In genomic region chr1:94384485-94385353, GRCh38 we compare ENCODE assay signal across 8 cellular contexts. TPM values are rescaled to one million over a fixed set of nuclear protein-coding genes. Genes with fewer than 3 reads are reported as not detected.
DNase-seq lines count a peak whose midpoint lies in the region; ATAC-seq and TF ChIP-seq lines count a peak whose summit lies in the region.

No MANE protein-coding gene starts in this region.

- H3K27me3 ChIP-seq in Panc1 (ENCODE audit: control insufficient read depth, insufficient read depth, low read length) (no peaks in the 10 kb centered on the region), mammary epithelial cell (ENCODE audit: insufficient read depth, low read length) (peaks cover 2% of the 10 kb centered on the region), sigmoid colon (no peaks in the 10 kb centered on the region)

- H3K27ac ChIP-seq in Panc1 (ENCODE audit: low read length) (peak overlapping the region; percentile 12; the same call in 1 of the 2 replicates), mammary epithelial cell (ENCODE audit: insufficient read depth, low read depth, low read length) (no peak overlapping the region), sigmoid colon (no peak overlapping the region)

- no peak for TF ChIP-seq EP300 in sigmoid colon (IDR thresholded peaks at IDR 0.05)

- H3K36me3 Mint-ChIP-seq in activated naive CD4-positive, alpha-beta T cell treated with anti-CD3 and anti-CD28 coated beads for 36 hours (ENCODE audit: low read depth) = peaks cover 5% of the 10 kb centered on the region
- no peaks in the 10 kb centered on the region for H3K36me3 Mint-ChIP-seq in stimulated activated naive CD8-positive, alpha-beta T cell treated with anti-CD3 and anti-CD28 coated beads, Interleukin-15, Interleukin-2, amounts not matched to agents 100 ng/mL and 50 ng/mL, for 24 hours (ENCODE audit: low read depth)

- peak overlapping the region; percentile 47 for H3K4me3 Mint-ChIP-seq in activated naive CD4-positive, alpha-beta T cell treated with anti-CD3 and anti-CD28 coated beads for 36 hours
- H3K4me3 Mint-ChIP-seq in stimulated activated naive CD8-positive, alpha-beta T cell treated with anti-CD3 and anti-CD28 coated beads, Interleukin-15, Interleukin-2, amounts not matched to agents 100 ng/mL and 50 ng/mL, for 24 hours = peak overlapping the region; percentile 50

- H4K20me1 ChIP-seq in mammary epithelial cell (ENCODE audit: insufficient read depth, low read length) = no peaks in the 10 kb centered on the region

- POLR2A ChIA-PET in Panc1 (lab: Charles Lee) = no interaction called here

- H3K9ac ChIP-seq in mammary epithelial cell (ENCODE audit: insufficient read depth, low read length) = no peak overlapping the region

- CTCF ChIA-PET in activated naive CD4-positive, alpha-beta T cell treated with anti-CD3 and anti-CD28 coated beads for 36 hours (lab: Charles Lee) = interaction anchor here (0.6 to 1.4 kb wide), 7 partner anchors 11 to 438 kb away, joined by 3 to 4 read pairs (median 4); no protein-coding TSS in a partner anchor
- CTCF ChIA-PET in Panc1 (lab: Charles Lee) = no interaction called here
- CTCF ChIA-PET in mammary epithelial cell (lab: Charles Lee; ENCODE audit: low non-redundant PET) = no interaction called here

- ATAC-seq in Panc1 = peak; percentile 34; the same call in 1 of the 2 replicates

- WGBS in mammary epithelial cell (ENCODE audit: low coverage, missing lambda C conversion rate) = 92% methylated on average over 4 of the region's 4 CpGs
- 13 to 33% methylated on average over 4 of the region's 4 CpGs for WGBS in sigmoid colon, 2 donors

- in situ Hi-C loops in Panc1 (cut with HindIII; ENCODE audit: low pct_unique_long_range_greater_than_20kb, low sequenced_read_pairs) (no loop called here), mammary epithelial cell (cut with MboI; ENCODE audit: low sequenced_read_pairs in 2 of 2) (no loop called here)

- no peaks in the 10 kb centered on the region for H3K36me3 ChIP-seq in Panc1 (ENCODE audit: control insufficient read depth, insufficient read depth, low read length)
- H3K36me3 ChIP-seq in mammary epithelial cell (ENCODE audit: insufficient read depth, low read length) = no peaks in the 10 kb centered on the region
- H3K36me3 ChIP-seq in sigmoid colon = no peaks in the 10 kb centered on the region

- peaks cover 32% of the 10 kb centered on the region for H3K4me1 Mint-ChIP-seq in activated naive CD4-positive, alpha-beta T cell treated with anti-CD3 and anti-CD28 coated beads for 36 hours (ENCODE audit: low read depth)
- peaks cover 31% of the 10 kb centered on the region for H3K4me1 Mint-ChIP-seq in stimulated activated naive CD8-positive, alpha-beta T cell treated with anti-CD3 and anti-CD28 coated beads, Interleukin-15, Interleukin-2, amounts not matched to agents 100 ng/mL and 50 ng/mL, for 24 hours (ENCODE audit: low read depth)

- peak overlapping the region; percentile 85 for H3K27ac Mint-ChIP-seq in activated naive CD4-positive, alpha-beta T cell treated with anti-CD3 and anti-CD28 coated beads for 36 hours
- peak overlapping the region; percentile 89 for H3K27ac Mint-ChIP-seq in stimulated activated naive CD8-positive, alpha-beta T cell treated with anti-CD3 and anti-CD28 coated beads, Interleukin-15, Interleukin-2, amounts not matched to agents 100 ng/mL and 50 ng/mL, for 24 hours

- no peaks in the 10 kb centered on the region for H3K79me2 ChIP-seq in mammary epithelial cell (ENCODE audit: insufficient read depth, low read length)

- H3K9me3 ChIP-seq in Panc1 (ENCODE audit: control insufficient read depth, insufficient read depth, low read depth, low read length) = no peaks in the 10 kb centered on the region; the same call in 1 of the 2 replicates
- H3K9me3 ChIP-seq in mammary epithelial cell (replicated peaks; ENCODE audit: insufficient read depth, low read length) = no peaks in the 10 kb centered on the region
- no peaks in the 10 kb centered on the region for H3K9me3 ChIP-seq in sigmoid colon

- H2AFZ ChIP-seq in mammary epithelial cell (ENCODE audit: low read depth, low read length) = no peak overlapping the region

- intact Hi-C loops in activated naive CD4-positive, alpha-beta T cell treated with anti-CD3 and anti-CD28 coated beads for 36 hours (cut with micrococcal nuclease) = loop anchor here (1.0 to 5.0 kb wide), 12 partner anchors 24 to 1036 kb away; partner anchors contain the start of genes ABCD3, ALG14 and GCLM
- intact Hi-C loops in Panc1 (cut with micrococcal nuclease; ENCODE audit: unreplicated experiment) = no loop called here
- intact Hi-C loops in mammary epithelial cell (cut with micrococcal nuclease) = no loop called here
- intact Hi-C loops in sigmoid colon (cut with DNase I) = no loop called here

- no peak overlapping the region for H3K4me3 ChIP-seq in Panc1 (ENCODE audit: low read depth in 2 of 2, low read length in 2 of 2)
- no peak overlapping the region for H3K4me3 ChIP-seq in mammary epithelial cell (replicated peaks in 1 of 3; ENCODE audit: insufficient read depth in 1 of 3, low read depth in 2 of 3, low read length in 3 of 3)
- no peak overlapping the region for H3K4me3 ChIP-seq in sigmoid colon

- peaks cover 3% of the 10 kb centered on the region; the same call in 1 of the 2 replicates for H3K4me1 ChIP-seq in Panc1 (ENCODE audit: control insufficient read depth, insufficient read depth, low read length)
- H3K4me1 ChIP-seq in mammary epithelial cell (ENCODE audit: insufficient read depth, low read length) = no peaks in the 10 kb centered on the region
- H3K4me1 ChIP-seq in sigmoid colon = no peaks in the 10 kb centered on the region

- dilution Hi-C loops in mammary epithelial cell (cut with HindIII; ENCODE audit: low sequenced_read_pairs) = no loop called here

- TF ChIP-seq POLR2A in sigmoid colon (IDR thresholded peaks at IDR 0.05) = no peak

- peaks cover 2% of the 10 kb centered on the region for H3K9me3 Mint-ChIP-seq in activated naive CD4-positive, alpha-beta T cell treated with anti-CD3 and anti-CD28 coated beads for 36 hours
- peaks cover 7% of the 10 kb centered on the region for H3K9me3 Mint-ChIP-seq in stimulated activated naive CD8-positive, alpha-beta T cell treated with anti-CD3 and anti-CD28 coated beads, Interleukin-15, Interleukin-2, amounts not matched to agents 100 ng/mL and 50 ng/mL, for 24 hours

- H3K4me2 ChIP-seq in mammary epithelial cell (ENCODE audit: insufficient read depth, low read depth, low read length) = no peak overlapping the region

- no TSS peak for BruUV-seq in Panc1 (replicated peaks; lab: Mats Ljungman, UMichigan)
- BruUV-seq in mammary epithelial cell (replicated peaks; lab: Mats Ljungman, UMichigan) = no TSS peak

- DNase-seq in activated naive CD4-positive, alpha-beta T cell treated with anti-CD3 and anti-CD28 coated beads for 36 hours = peak; percentile 47
- no peak for DNase-seq in activated naive CD4-positive, alpha-beta T cell treated with anti-CD3 and anti-CD28 coated beads, Interleukin-2, amount 50 U/mL, for 16 hours
- DNase-seq in Panc1 (ENCODE audit: low read depth, low spot score) (no peak), germinal center (ENCODE audit: low spot score) (peak; percentile 4), mammary epithelial cell (no peak), sigmoid colon (no peak), midbrain (lab: John Stamatoyannopoulos, UW) (no peak)

- TF ChIP-seq CTCF in Panc1 (IDR thresholded peaks at IDR 0.05) (no peak), mammary epithelial cell (conservative IDR thresholded peaks at IDR 0.05 in 1 of 2, IDR thresholded peaks at IDR 0.05 in 1 of 2; ENCODE audit: extremely low read depth in 1 of 2, insufficient read depth in 1 of 2, low read depth in 1 of 2, low read length in 2 of 2) (no peak), sigmoid colon (IDR thresholded peaks at IDR 0.05) (no peak)

- H3K27me3 Mint-ChIP-seq in activated naive CD4-positive, alpha-beta T cell treated with anti-CD3 and anti-CD28 coated beads for 36 hours (ENCODE audit: low read depth) = no peaks in the 10 kb centered on the region
- no peaks in the 10 kb centered on the region for H3K27me3 Mint-ChIP-seq in stimulated activated naive CD8-positive, alpha-beta T cell treated with anti-CD3 and anti-CD28 coated beads, Interleukin-15, Interleukin-2, amounts not matched to agents 100 ng/mL and 50 ng/mL, for 24 hours

RNA-seq across cellular contexts. Expression of gene ABCD3, which starts 33.5 kb away (rescaled TPM):
- total RNA-seq in activated naive CD4-positive, alpha-beta T cell treated with anti-CD3 and anti-CD28 coated beads for 36 hours = 10 to 100 TPM; 29.2 to 30.8 TPM
- total RNA-seq in Panc1 (2021; ENCODE audit: unreplicated experiment) (40.5 TPM), mammary epithelial cell (10 to 100 TPM; 50.3 to 56.2 TPM), sigmoid colon (10 to 100 TPM; 22.8 to 55.6 (median 31.7) TPM)
- polyA plus RNA-seq in Panc1 (2012; ENCODE audit: insufficient read length) = 16.4 TPM
- polyA plus RNA-seq in mammary epithelial cell (19.5 TPM), sigmoid colon (10 to 100 TPM; 21.0 to 36.0 (median 34.2) TPM)
- 56.6 TPM for polyA minus RNA-seq in mammary epithelial cell

Comparison
In these comparisons a context has a peak if more than half of its experiments do, and no peak if none do; other contexts are left out.
1. DNase-seq: peak in activated naive CD4-positive, alpha-beta T cell treated with anti-CD3 and anti-CD28 coated beads for 36 hours (single experiment) and germinal center (single experiment); none in activated naive CD4-positive, alpha-beta T cell treated with anti-CD3 and anti-CD28 coated beads, Interleukin-2, amount 50 U/mL, for 16 hours (single experiment), Panc1 (single experiment), mammary epithelial cell (single experiment), sigmoid colon (single experiment) and midbrain (single experiment).